ENCODE assay signal across 8 cellular contexts in genomic region chr2:124027182-124027581, GRCh38. TPM values are rescaled to one million over a fixed set of nuclear protein-coding genes. Genes with fewer than 3 reads are reported as not detected.
DNase-seq lines count a peak whose midpoint lies in the region; ATAC-seq, FAIRE-seq and TF ChIP-seq lines count a peak whose summit lies in the region.

No MANE protein-coding gene starts in this region.

- DNase-seq in HEK293T (ENCODE audit: extremely low spot score) (peak; percentile 49), NAMALWA (ENCODE audit: low spot score) (peak; percentile 67), RCC 7860 (ENCODE audit: low spot score) (peak; percentile 53), epithelial cell of proximal tubule (ENCODE audit: low read depth) (peak; percentile 10), occipital lobe (lab: John Stamatoyannopoulos, UW) (peak; percentile 13), foreskin melanocyte (no peak)
- no peak for DNase-seq in effector memory CD8-positive, alpha-beta T cell

- no peak for FAIRE-seq in RCC 7860 (lab: Jason Lieb, UNC)

- peaks cover 0 to 20% of the 10 kb centered on the region in 2 donors for H3K27me3 Mint-ChIP-seq in effector memory CD8-positive, alpha-beta T cell

- H3K4me3 ChIP-seq in epithelial cell of proximal tubule (ENCODE audit: low read depth, low read length), result no peak overlapping the region

- H3K4me3 Mint-ChIP-seq in effector memory CD8-positive, alpha-beta T cell, result no peak overlapping the region

- H3K27ac Mint-ChIP-seq in effector memory CD8-positive, alpha-beta T cell, result no peak overlapping the region

- H3K9me3 Mint-ChIP-seq in effector memory CD8-positive, alpha-beta T cell, result peaks cover 9 to 12% of the 10 kb centered on the region in 2 donors

- CTCF ChIA-PET in HEK293T (lab: Yijun Ruan, JAX), result interaction anchor here (0.6 kb wide), 1 partner anchor 1417 kb away, joined by 3 read pairs; no protein-coding TSS in a partner anchor

- TF ChIP-seq CTCF in GM12874 (IDR thresholded peaks at IDR 0.05; ENCODE audit: insufficient read depth, low read depth, low read length) (peak; percentile 41; the same call in 1 of the 2 replicates), epithelial cell of proximal tubule (conservative IDR thresholded peaks at IDR 0.05; ENCODE audit: low read depth, low read length) (peak; percentile 78)

- ATAC-seq in effector memory CD8-positive, alpha-beta T cell (replicated peaks), result no peak

- H3K4me1 Mint-ChIP-seq in effector memory CD8-positive, alpha-beta T cell (ENCODE audit: low read depth in 2 of 2), result no peaks in the 10 kb centered on the region

- H3K36me3 Mint-ChIP-seq in effector memory CD8-positive, alpha-beta T cell (ENCODE audit: insufficient read depth), result no peaks in the 10 kb centered on the region

- POLR2A ChIA-PET in HEK293T (lab: Yijun Ruan, JAX), result no interaction called here

TF ChIP-seq in HEK293T, 16 proteins besides CTCF, POLR2A, EP300 and RAD21:
- TF ChIP-seq FOXA1 (IDR thresholded peaks at IDR 0.05) (no peak), NFRKB (IDR thresholded peaks at IDR 0.05) (no peak), HDGF (IDR thresholded peaks at IDR 0.05; ENCODE audit: borderline replicate concordance) (no peak), ELF4 (IDR thresholded peaks at IDR 0.05) (no peak), LEF1 (IDR thresholded peaks at IDR 0.05; ENCODE audit: borderline replicate concordance) (no peak), SUZ12 (IDR thresholded peaks at IDR 0.05) (no peak)

RNA-seq across cellular contexts. Expression of gene CNTNAP5, which starts 2.1 kb away (rescaled TPM):
- total RNA-seq in epithelial cell of proximal tubule (not detected in 2 replicates), occipital lobe (41.0 TPM)

Comparison
In these comparisons a context has a peak if more than half of its experiments do, and no peak if none do; other contexts are left out.
1. DNase-seq: peak in HEK293T (single experiment), NAMALWA (single experiment), RCC 7860 (single experiment), epithelial cell of proximal tubule (single experiment) and occipital lobe (single experiment); none in foreskin melanocyte (single experiment) and effector memory CD8-positive, alpha-beta T cell (0 of 3).
2. RNA of gene CNTNAP5, which starts 2.1 kb away (total RNA-seq): 41.0 TPM in occipital lobe (single experiment); not detected in epithelial cell of proximal tubule; every median in the first group is over 10 times any median in the second.